ENCODE assay signal across 18 cellular contexts in genomic region chr18:78892201-78892600, GRCh38.
A peak's percentile ranks its signal among the peaks of the same experiment; 100 is the strongest.
DNase-seq lines count a peak whose midpoint lies in the region; ATAC-seq and TF ChIP-seq lines count a peak whose summit lies in the region.
"Had no signal": no experiment of that assay in that cellular context is flagged by ENCODE, and none has a peak within 500 bp of the region (broad histone marks: within the 10 kb centered on the region; RNA-seq: fewer than 3 reads in every experiment).

No MANE protein-coding gene starts in this region.

- H3K36me3 ChIP-seq in IMR-90 (ENCODE audit: control insufficient read depth, insufficient read depth, low read length), result no peaks in the 10 kb centered on the region
- no peaks in the 10 kb centered on the region for H3K36me3 ChIP-seq in lung (ENCODE audit: control insufficient read depth in 2 of 2, insufficient read depth in 2 of 2, low read length in 2 of 2)
- no peaks in the 10 kb centered on the region for H3K36me3 ChIP-seq in breast epithelium
- H3K36me3 ChIP-seq: BLaER1 had no signal

- no peak for TF ChIP-seq RAD21 in IMR-90 (IDR thresholded peaks at IDR 0.05; ENCODE audit: low read length)

- H4K5ac ChIP-seq in IMR-90 (ENCODE audit: low read depth, low read length), result no peak overlapping the region

- no peak overlapping the region for H3K23ac ChIP-seq in IMR-90 (ENCODE audit: low read depth, low read length)

- BruUV-seq in IMR-90 (replicated peaks; lab: Mats Ljungman, UMichigan), result no TSS peak

- H4K91ac ChIP-seq in IMR-90 (ENCODE audit: insufficient read depth, low read depth, low read length), result no peak overlapping the region

- H2AFZ ChIP-seq in IMR-90 (replicated peaks; ENCODE audit: low read length, poor library complexity), result no peak overlapping the region

- in situ Hi-C loops in IMR-90 (cut with MboI; ENCODE audit: low sequenced_read_pairs), result no loop called here

- dilution Hi-C loops in IMR-90 (cut with HindIII; ENCODE audit: low sequenced_read_pairs, unreplicated experiment), result no loop called here

- no peaks in the 10 kb centered on the region for H3K27me3 Mint-ChIP-seq in activated CD8-positive, alpha-beta memory T cell treated with anti-CD3 and anti-CD28 coated beads, Interleukin-2, amount 10 ng/mL, durations not matched to agents 7 days and 5 days
- H3K27me3 Mint-ChIP-seq: IgD-negative memory B cell had no signal

- no peak overlapping the region for H3K18ac ChIP-seq in IMR-90 (ENCODE audit: low read depth, low read length)

- H3K4me1 ChIP-seq in IMR-90 (ENCODE audit: control insufficient read depth, insufficient read depth, low read length), result no peaks in the 10 kb centered on the region
- H3K4me1 ChIP-seq in lung (ENCODE audit: control insufficient read depth in 2 of 2, insufficient read depth in 2 of 2, low read length in 2 of 2), result no peaks in the 10 kb centered on the region
- no peaks in the 10 kb centered on the region for H3K4me1 ChIP-seq in breast epithelium
- H3K4me1 ChIP-seq: BLaER1 had no signal

- CTCF ChIA-PET in activated CD8-positive, alpha-beta memory T cell treated with anti-CD3 and anti-CD28 coated beads, Interleukin-2, amount 10 ng/mL, durations not matched to agents 7 days and 5 days (lab: Charles Lee), result no interaction called here
- CTCF ChIA-PET in IMR-90 (lab: Yijun Ruan, JAX), result no interaction called here

- H3K36me3 Mint-ChIP-seq in activated CD8-positive, alpha-beta memory T cell treated with anti-CD3 and anti-CD28 coated beads, Interleukin-2, amount 10 ng/mL, durations not matched to agents 7 days and 5 days, result peaks cover 6% of the 10 kb centered on the region
- H3K36me3 Mint-ChIP-seq: CD14-positive monocyte, IgD-negative memory B cell had no signal

- H3K4me2 ChIP-seq in IMR-90 (ENCODE audit: low read depth, low read length), result no peak overlapping the region
- H3K4me2 ChIP-seq: BLaER1 had no signal

- peak; percentile 15 for DNase-seq in activated CD8-positive, alpha-beta memory T cell treated with anti-CD3 and anti-CD28 coated beads, Interleukin-2, amount 10 ng/mL, durations not matched to agents 7 days and 5 days
- no peak for DNase-seq in activated CD8-positive, alpha-beta memory T cell treated with anti-CD3 and anti-CD28 coated beads, Interleukin-2, amount 50 U/mL, for 4 hours
- no peak for DNase-seq in IMR-90
- peak; percentile 17 for DNase-seq in ecto neural progenitor cell (ENCODE audit: low spot score)
- DNase-seq in lung (ENCODE audit: low spot score), result peak; percentile 24
- no peak for DNase-seq in breast epithelium (ENCODE audit: low spot score in 2 of 2)
- DNase-seq: 8988T; CD4-positive, alpha-beta memory T cell; DMS153; DMS79; GDM1; GOT3; H9 had no signal

- no peak overlapping the region for H2AK5ac ChIP-seq in IMR-90 (ENCODE audit: low read depth, low read length)

- no peaks in the 10 kb centered on the region for H3K4me1 Mint-ChIP-seq in activated CD8-positive, alpha-beta memory T cell treated with anti-CD3 and anti-CD28 coated beads, Interleukin-2, amount 10 ng/mL, durations not matched to agents 7 days and 5 days
- H3K4me1 Mint-ChIP-seq: CD14-positive monocyte; CD4-positive, alpha-beta memory T cell; IgD-negative memory B cell had no signal

- no peak overlapping the region for H4K8ac ChIP-seq in IMR-90 (ENCODE audit: low read depth in 2 of 2, low read length in 2 of 2)

- TF ChIP-seq POLR2A in IMR-90 (IDR thresholded peaks at IDR 0.05; ENCODE audit: low read depth, low read length) (no peak), breast epithelium (IDR thresholded peaks at IDR 0.05) (no peak)

- ATAC-seq in activated CD8-positive, alpha-beta memory T cell treated with anti-CD3 and anti-CD28 coated beads, Interleukin-2, amount 10 ng/mL, durations not matched to agents 7 days and 5 days, result no peak
- ATAC-seq in IMR-90 (ENCODE audit: low read depth) (no peak), lung (ENCODE audit: insufficient read depth, low FRiP score) (no peak), GM18868 (IDR thresholded peaks at IDR 0.05; ENCODE audit: unreplicated experiment) (no peak)

- no peaks in the 10 kb centered on the region for H3K9me1 ChIP-seq in IMR-90 (ENCODE audit: insufficient read depth, low read length)

- POLR2A ChIA-PET in IMR-90 (lab: Charles Lee; ENCODE audit: unreplicated experiment), result no interaction called here

- H3K4me3 ChIP-seq in IMR-90 (ENCODE audit: insufficient read depth, low read depth, low read length) (no peak overlapping the region), lung (no peak overlapping the region), breast epithelium (no peak overlapping the region)
- H3K4me3 ChIP-seq: BLaER1 had no signal

- peaks cover 8% of the 10 kb centered on the region for H3K9me3 Mint-ChIP-seq in activated CD8-positive, alpha-beta memory T cell treated with anti-CD3 and anti-CD28 coated beads, Interleukin-2, amount 10 ng/mL, durations not matched to agents 7 days and 5 days (ENCODE audit: low read depth)

- no peak overlapping the region for H3K14ac ChIP-seq in IMR-90 (replicated peaks; ENCODE audit: low read depth, low read length)

- no peak overlapping the region for H3K27ac ChIP-seq in IMR-90 (ENCODE audit: insufficient read depth, low read length)
- no peak overlapping the region for H3K27ac ChIP-seq in lung (ENCODE audit: low read depth in 1 of 2, low read length in 1 of 2)
- no peak overlapping the region for H3K27ac ChIP-seq in breast epithelium
- H3K27ac ChIP-seq: BLaER1, HL-60 had no signal

- WGBS in IMR-90 (ENCODE audit: extremely low coverage in 2 of 2, insufficient read length in 1 of 2), 2 experiments, result no CpG with 5 or more reads among the region's 11 CpGs
- WGBS in lung, 2 donors, result 89 to 90% methylated on average over 11 of the region's 11 CpGs

- no peak overlapping the region for H3K27ac Mint-ChIP-seq in activated CD8-positive, alpha-beta memory T cell treated with anti-CD3 and anti-CD28 coated beads, Interleukin-2, amount 10 ng/mL, durations not matched to agents 7 days and 5 days
- H3K27ac Mint-ChIP-seq: CD14-positive monocyte; CD4-positive, alpha-beta memory T cell; H9; IgD-negative memory B cell had no signal

- no peak overlapping the region for H2BK120ac ChIP-seq in IMR-90 (ENCODE audit: low read depth, low read length)

- intact Hi-C loops in IMR-90 (cut with micrococcal nuclease) (no loop called here), breast epithelium (cut with DNase I; ENCODE audit: low total_unique reads) (no loop called here)

- TF ChIP-seq CTCF in IMR-90 (conservative IDR thresholded peaks at IDR 0.05; ENCODE audit: low read depth, low read length), result no peak
- TF ChIP-seq CTCF in lung (IDR thresholded peaks at IDR 0.05; ENCODE audit: control extremely low read depth, extremely low read depth), result no peak
- TF ChIP-seq CTCF in breast epithelium (IDR thresholded peaks at IDR 0.05), result no peak

- H3K4ac ChIP-seq in IMR-90 (ENCODE audit: low read depth, low read length), result no peak overlapping the region

- H3K9ac ChIP-seq in IMR-90 (ENCODE audit: low read depth, low read length), result no peak overlapping the region
- H3K9ac ChIP-seq: BLaER1 had no signal

- H3K56ac ChIP-seq in IMR-90 (ENCODE audit: extremely low read depth, insufficient read depth, low read length), result no peak overlapping the region

- H2BK15ac ChIP-seq in IMR-90 (ENCODE audit: low read depth, low read length), result no peak overlapping the region

- H3K4me3 Mint-ChIP-seq in activated CD8-positive, alpha-beta memory T cell treated with anti-CD3 and anti-CD28 coated beads, Interleukin-2, amount 10 ng/mL, durations not matched to agents 7 days and 5 days, result no peak overlapping the region
- H3K4me3 Mint-ChIP-seq: CD14-positive monocyte; CD4-positive, alpha-beta memory T cell; H9 had no signal

- H4K20me1 ChIP-seq in IMR-90 (ENCODE audit: insufficient read depth, low read length), result no peaks in the 10 kb centered on the region
- H4K20me1 ChIP-seq: BLaER1 had no signal

- no peak overlapping the region for H2AK9ac ChIP-seq in IMR-90 (replicated peaks; ENCODE audit: low read depth, low read length, poor library complexity)

- no peak overlapping the region for H2BK20ac ChIP-seq in IMR-90 (ENCODE audit: low read depth, low read length)

- no peak overlapping the region for H2BK5ac ChIP-seq in IMR-90 (ENCODE audit: low read depth, low read length, poor library complexity, severe bottlenecking)

- H3K9me3 ChIP-seq in IMR-90 (ENCODE audit: control insufficient read depth, insufficient read depth, low read length) (peaks cover 40% of the 10 kb centered on the region), lung (ENCODE audit: control insufficient read depth in 2 of 2, insufficient read depth in 1 of 2, low read length in 1 of 2) (peaks cover 3 to 7% of the 10 kb centered on the region in 2 donors), breast epithelium (peaks cover 10 to 38% of the 10 kb centered on the region in 2 donors)

- H3K27me3 ChIP-seq in IMR-90 (ENCODE audit: control insufficient read depth, insufficient read depth, low read length), result no peaks in the 10 kb centered on the region
- no peaks in the 10 kb centered on the region for H3K27me3 ChIP-seq in lung (ENCODE audit: control insufficient read depth, insufficient read depth)
- no peaks in the 10 kb centered on the region for H3K27me3 ChIP-seq in breast epithelium
- H3K27me3 ChIP-seq: BLaER1 had no signal

- H3K79me1 ChIP-seq in IMR-90 (ENCODE audit: low read depth in 1 of 2, low read length in 2 of 2), result no peaks in the 10 kb centered on the region

TF ChIP-seq in IMR-90, 13 proteins besides CTCF, POLR2A, EP300 and RAD21:
- TF ChIP-seq MAFK (IDR thresholded peaks at IDR 0.05; ENCODE audit: low read depth, low read length), result 0 out of 2 replicates have a peak, but pooled peaks have one; percentile 18
- no peak for TF ChIP-seq NFE2L2 (IDR thresholded peaks at IDR 0.05; ENCODE audit: low read depth, low read length)

Comparison
In these comparisons a context has a peak if more than half of its experiments do, and no peak if none do; other contexts are left out.
1. DNase-seq: peak in activated CD8-positive, alpha-beta memory T cell treated with anti-CD3 and anti-CD28 coated beads, Interleukin-2, amount 10 ng/mL, durations not matched to agents 7 days and 5 days (single experiment), ecto neural progenitor cell (single experiment) and lung (single experiment); none in activated CD8-positive, alpha-beta memory T cell treated with anti-CD3 and anti-CD28 coated beads, Interleukin-2, amount 50 U/mL, for 4 hours (single experiment), IMR-90 (single experiment) and breast epithelium (0 of 2).